9 cellular contexts compared by ENCODE assay signal in genomic region chr20:59938696-59939051, GRCh38. TPM values are rescaled to one million over a fixed set of nuclear protein-coding genes. Genes with fewer than 3 reads are reported as not detected.
A peak's percentile ranks its signal among the peaks of the same experiment; 100 is the strongest.
DNase-seq lines count a peak whose midpoint lies in the region; TF ChIP-seq lines count a peak whose summit lies in the region.
"Had no signal": no experiment of that assay in that cellular context is flagged by ENCODE, and none has a peak within 500 bp of the region (broad histone marks: within the 10 kb centered on the region; RNA-seq: fewer than 3 reads in every experiment).

No MANE protein-coding gene starts in this region.

- no peak overlapping the region for H3K27ac ChIP-seq in hepatocyte
- H3K27ac ChIP-seq in tibial artery = peak overlapping the region in 1 of 2 donors; percentile 91

- H3K27me3 ChIP-seq in hepatocyte (no peaks in the 10 kb centered on the region), tibial artery (no peaks in the 10 kb centered on the region)

- intact Hi-C loops in tibial artery (cut with DNase I; ENCODE audit: low total_unique reads) = no loop called here

- H3K4me1 Mint-ChIP-seq in activated T-cell treated with anti-CD3 and anti-CD28 coated beads, Interleukin-2, amount 50 U/mL, for 24 hours (ENCODE audit: low read depth) = peaks cover 52% of the 10 kb centered on the region
- H3K4me1 Mint-ChIP-seq in activated naive CD8-positive, alpha-beta T cell (ENCODE audit: low read depth) = peaks cover 47% of the 10 kb centered on the region

- peak overlapping the region; percentile 77 for H3K27ac Mint-ChIP-seq in activated T-cell treated with anti-CD3 and anti-CD28 coated beads, Interleukin-2, amount 50 U/mL, for 24 hours
- H3K27ac Mint-ChIP-seq in activated naive CD8-positive, alpha-beta T cell = peak overlapping the region; percentile 59

- H3K36me3 ChIP-seq in hepatocyte (replicated peaks; ENCODE audit: insufficient read depth, low read depth) (no peaks in the 10 kb centered on the region), tibial artery (peaks cover 2 to 15% (median 8%) of the 10 kb centered on the region in 3 donors)

- H3K4me1 ChIP-seq in hepatocyte (ENCODE audit: insufficient read depth) (peaks cover 28% of the 10 kb centered on the region), tibial artery (peaks cover 3 to 41% (median 31%) of the 10 kb centered on the region in 4 donors)

- no peaks in the 10 kb centered on the region for H3K9me2 ChIP-seq in hepatocyte (replicated peaks; ENCODE audit: insufficient read depth)

- H3K36me3 Mint-ChIP-seq in activated T-cell treated with anti-CD3 and anti-CD28 coated beads, Interleukin-2, amount 50 U/mL, for 24 hours (ENCODE audit: low read depth) = peaks cover 44% of the 10 kb centered on the region
- H3K36me3 Mint-ChIP-seq in activated naive CD8-positive, alpha-beta T cell = no peaks in the 10 kb centered on the region

- H2AFZ ChIP-seq in hepatocyte = no peak overlapping the region

- no peaks in the 10 kb centered on the region for H3K9me3 ChIP-seq in hepatocyte (ENCODE audit: low read depth)
- H3K9me3 ChIP-seq in tibial artery = no peaks in the 10 kb centered on the region

- H3K4me3 Mint-ChIP-seq in activated T-cell treated with anti-CD3 and anti-CD28 coated beads, Interleukin-2, amount 50 U/mL, for 24 hours = peak overlapping the region; percentile 76
- peak overlapping the region; percentile 84 for H3K4me3 Mint-ChIP-seq in activated naive CD8-positive, alpha-beta T cell

- WGBS in hepatocyte (ENCODE audit: low lambda C conversion rate, missing lambda C conversion rate) = 92% methylated on average over 7 of the region's 7 CpGs

- H4K20me1 ChIP-seq in hepatocyte (ENCODE audit: insufficient read depth, poor library complexity, severe bottlenecking) = no peaks in the 10 kb centered on the region

- DNase-seq in activated T-cell treated with anti-CD3 and anti-CD28 coated beads, Interleukin-2, amount 50 U/mL, for 24 hours = no peak
- DNase-seq in activated T-cell treated with anti-CD3 and anti-CD28 coated beads for 4 hours = no peak
- DNase-seq in hepatocyte (ENCODE audit: low spot score) = no peak
- peak in 1 of 2 donors; percentile 33 for DNase-seq in tibial artery
- DNase-seq in NCI-H446 treated with DMSO at 0.1 percent for 48 hours (lab: John Stamatoyannopoulos, UW) = no peak
- no peak for DNase-seq in DMS 273 treated with DMSO at 0.1 percent for 48 hours (lab: John Stamatoyannopoulos, UW)
- no peak for DNase-seq in AG08396 (ENCODE audit: low spot score)
- DNase-seq: MM.1S had no signal

- H3K9me3 Mint-ChIP-seq in activated T-cell treated with anti-CD3 and anti-CD28 coated beads, Interleukin-2, amount 50 U/mL, for 24 hours = peaks cover 2% of the 10 kb centered on the region
- H3K9me3 Mint-ChIP-seq in activated naive CD8-positive, alpha-beta T cell (ENCODE audit: low read depth) = no peaks in the 10 kb centered on the region

- H3K4me3 ChIP-seq in hepatocyte = no peak overlapping the region
- peak overlapping the region; percentile 63 to 71 for H3K4me3 ChIP-seq in tibial artery

- H3K27me3 Mint-ChIP-seq in activated T-cell treated with anti-CD3 and anti-CD28 coated beads, Interleukin-2, amount 50 U/mL, for 24 hours = no peaks in the 10 kb centered on the region
- H3K27me3 Mint-ChIP-seq in activated naive CD8-positive, alpha-beta T cell = no peaks in the 10 kb centered on the region

- peaks cover 54% of the 10 kb centered on the region for H3K79me2 ChIP-seq in hepatocyte

- H3K4me2 ChIP-seq in hepatocyte = peak overlapping the region; percentile 84

- TF ChIP-seq CTCF in hepatocyte (IDR thresholded peaks at IDR 0.05; ENCODE audit: poor library complexity) (no peak), tibial artery (IDR thresholded peaks at IDR 0.05) (no peak)

RNA-seq across cellular contexts. Expression of gene PPP1R3D, which starts 1.4 kb away (rescaled TPM):
- 6.1 and 7.0 TPM in 2 replicates for total RNA-seq in hepatocyte
- 3.2 and 3.4 TPM in 2 replicates for polyA plus RNA-seq in hepatocyte

RNA-seq across cellular contexts. Expression of gene FAM217B, which starts 1.5 kb away (rescaled TPM):
- total RNA-seq in hepatocyte = 10.9 and 14.7 TPM in 2 replicates
- 15.2 and 15.3 TPM in 2 replicates for polyA plus RNA-seq in hepatocyte

RNA-seq across cellular contexts. Expression of gene SYCP2, which starts 5.2 kb away (rescaled TPM):
- total RNA-seq in hepatocyte = 1.5 and 1.7 TPM in 2 replicates
- 1.1 and 1.2 TPM in 2 replicates for polyA plus RNA-seq in hepatocyte

RNA-seq across cellular contexts. Expression of gene CDH26, which starts 19.5 kb away (rescaled TPM):
- 0.88 and 2.2 TPM in 2 replicates for total RNA-seq in hepatocyte
- 0.96 and 2.3 TPM in 2 replicates for polyA plus RNA-seq in hepatocyte
